23 cellular contexts compared by ENCODE assay signal in the genomic region with DNA sequence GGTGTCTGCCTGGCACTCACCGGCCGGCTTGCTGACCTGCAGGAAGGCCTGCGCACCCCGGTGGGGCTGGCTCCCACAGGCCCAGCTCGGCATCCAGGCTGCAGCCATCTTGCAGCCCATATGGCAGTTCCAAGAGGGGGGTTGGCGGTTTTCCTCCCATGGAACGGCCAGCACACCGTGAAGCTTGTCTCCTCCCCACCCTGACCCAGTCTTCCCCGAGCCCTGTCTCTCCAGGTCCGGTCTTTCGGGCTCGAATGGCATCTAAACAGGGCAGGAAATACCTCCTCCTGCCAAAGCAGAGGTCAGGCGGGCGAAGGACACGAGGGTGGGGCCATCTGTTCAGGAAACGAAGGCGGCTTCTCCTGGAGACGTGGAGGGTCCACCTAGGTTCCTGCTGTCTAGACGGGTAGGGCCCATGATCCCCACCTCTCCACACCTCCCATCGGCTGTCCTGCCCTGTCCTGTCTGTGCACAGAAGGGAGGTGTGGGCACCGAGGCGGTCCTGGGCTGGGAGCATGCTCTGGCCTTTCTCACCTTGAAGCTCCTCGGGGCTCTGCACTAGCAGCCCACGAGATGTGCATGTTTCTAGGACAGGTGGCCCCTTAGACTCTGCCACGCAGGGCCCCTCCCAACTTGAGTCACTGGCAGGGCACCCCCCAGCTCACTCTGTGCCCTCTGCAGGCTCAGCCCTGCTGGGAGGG.
A peak's percentile ranks its signal among the peaks of the same experiment; 100 is the strongest.
DNase-seq lines count a peak whose midpoint lies in the region; ATAC-seq, FAIRE-seq and TF ChIP-seq lines count a peak whose summit lies in the region.
"Had no signal": no experiment of that assay in that cellular context is flagged by ENCODE, and none has a peak within 500 bp of the region (broad histone marks: within the 10 kb centered on the region; RNA-seq: fewer than 3 reads in every experiment).

No MANE protein-coding gene starts in this region.

- no TSS peak for BruUV-seq in GM12878 (replicated peaks; lab: Mats Ljungman, UMichigan)

- CTCF ChIA-PET in SK-N-SH (lab: Yijun Ruan, JAX) = interaction anchor here (0.7 to 1.5 kb wide), 2 partner anchors 8 to 14 kb away, joined by 3 to 7 read pairs; no protein-coding TSS in a partner anchor
- CTCF ChIA-PET in GM12878 (lab: Yijun Ruan, JAX) = no interaction called here

- TF ChIP-seq POLR2A in GM12878 (IDR thresholded peaks at IDR 0.05; ENCODE audit: low read depth, low read length) = peak; percentile 20; the same call in 1 of the 2 replicates

- SMC1A ChIA-PET in GM12878 (lab: Charles Lee; ENCODE audit: uncharacterized antibody, unreplicated experiment) = no interaction called here

- ATAC-seq in SK-N-SH treated with all-trans-retinoic acid at 6 μM for 48 hours (peak; percentile 7), DND-41 (ENCODE audit: insufficient read depth, low read depth) (0 out of 3 replicates have a peak, but pooled peaks have one; percentile 9), GM12878 (peak; percentile 13; the same call in 2 of the 3 replicates)
- ATAC-seq: Panc1 had no signal

- H3K23ac ChIP-seq in neuronal stem cell (ENCODE audit: low read depth, low read length, poor library complexity) = peak overlapping the region; percentile 10

- H3K9ac ChIP-seq in SK-N-SH (no peak overlapping the region), DND-41 (ENCODE audit: low read depth, low read length) (no peak overlapping the region), GM12878 (ENCODE audit: control insufficient read depth, insufficient read depth, low read length) (no peak overlapping the region), neuronal stem cell (ENCODE audit: low read depth, low read length, poor library complexity) (peak overlapping the region; percentile 9)

- TF ChIP-seq RAD21 in SK-N-SH (IDR thresholded peaks at IDR 0.05; ENCODE audit: low read length) (no peak), GM12878 (IDR thresholded peaks at IDR 0.05; ENCODE audit: insufficient read depth, low read depth, low read length) (no peak)

- H3K27me3 ChIP-seq in SK-N-SH (ENCODE audit: insufficient read depth) (no peaks in the 10 kb centered on the region), DND-41 (ENCODE audit: insufficient read depth, low read length, poor library complexity) (no peaks in the 10 kb centered on the region), GM12878 (replicated peaks in 1 of 2; ENCODE audit: control insufficient read depth in 2 of 2, insufficient read depth in 2 of 2, low read length in 1 of 2) (no peaks in the 10 kb centered on the region), neuronal stem cell (ENCODE audit: control insufficient read depth in 3 of 3, insufficient read depth in 3 of 3, low read depth in 1 of 3, low read length in 3 of 3) (no peaks in the 10 kb centered on the region)
- H3K27me3 ChIP-seq: esophagus muscularis mucosa had no signal

- intact Hi-C loops in GM12878 (cut with micrococcal nuclease; ENCODE audit: unreplicated experiment) = no loop called here

- H3K9me3 ChIP-seq in SK-N-SH (no peaks in the 10 kb centered on the region), DND-41 (ENCODE audit: insufficient read depth, low read length, severe bottlenecking) (peaks cover 8% of the 10 kb centered on the region), GM12878 (replicated peaks; ENCODE audit: control insufficient read depth, insufficient read depth, low read length) (no peaks in the 10 kb centered on the region; the same call in 2 of the 3 replicates), neuronal stem cell (replicated peaks in 1 of 2; ENCODE audit: control insufficient read depth in 2 of 2, insufficient read depth in 1 of 2, low read depth in 1 of 2, low read length in 2 of 2) (peaks cover 0 to 8% of the 10 kb centered on the region in 2 donors)
- H3K9me3 ChIP-seq: esophagus muscularis mucosa, lower lobe of right lung, thoracic aorta had no signal

- FAIRE-seq in GM12878 (lab: Jason Lieb, UNC) = no peak
- FAIRE-seq: frontal cortex had no signal

- DNase-seq in SK-N-SH (no peak), DND-41 (no peak), GM12878 (ENCODE audit: low read depth, low spot score) (no peak), neuronal stem cell (ENCODE audit: low spot score) (no peak), iPS-NIHi11 (ENCODE audit: low spot score) (no peak), GM13976 (ENCODE audit: low spot score) (no peak)
- DNase-seq in effector CD8-positive, alpha-beta T cell (lab: John Stamatoyannopoulos, UW) = no peak
- DNase-seq: activated CD4-positive, CD25-positive, alpha-beta regulatory T cell; activated naive CD8-positive, alpha-beta T cell treated with anti-CD3 and anti-CD28 coated beads, Interleukin-2, amount 10 ng/mL, durations not matched to agents 7 days and 5 days; effector memory CD4-positive, alpha-beta T cell; GOT3; hippocampal formation; lower lobe of right lung; NCI-H1417; NCI-H2081 treated with DMSO at 0.1 percent for 48 hours; NCI-H82; T1000 had no signal

- no peak overlapping the region for H4K91ac ChIP-seq in neuronal stem cell (ENCODE audit: low read depth, low read length, poor library complexity)

- no peak overlapping the region for H4K8ac ChIP-seq in neuronal stem cell (ENCODE audit: low read depth, low read length)

- H3K4me2 ChIP-seq in SK-N-SH = no peak overlapping the region
- H3K4me2 ChIP-seq in DND-41 (ENCODE audit: insufficient read depth, low read length) = no peak overlapping the region
- H3K4me2 ChIP-seq in GM12878 (ENCODE audit: control insufficient read depth, insufficient read depth) = no peak overlapping the region
- no peak overlapping the region for H3K4me2 ChIP-seq in neuronal stem cell (ENCODE audit: insufficient read depth, low read length, poor library complexity, severe bottlenecking)

- no peaks in the 10 kb centered on the region for H3F3A ChIP-seq in SK-N-SH (replicated peaks; ENCODE audit: insufficient read depth)

- H3K4me3 ChIP-seq in SK-N-SH (ENCODE audit: low read depth in 2 of 2, low read length in 1 of 2) = no peak overlapping the region
- H3K4me3 ChIP-seq in DND-41 (ENCODE audit: low read depth in 1 of 2, low read length in 2 of 2) = no peak overlapping the region
- H3K4me3 ChIP-seq in GM12878 = no peak overlapping the region
- no peak overlapping the region for H3K4me3 ChIP-seq in neuronal stem cell (ENCODE audit: low read length in 2 of 2)
- H3K4me3 ChIP-seq: esophagus muscularis mucosa, lower lobe of right lung, thoracic aorta had no signal

- H4K20me1 ChIP-seq in SK-N-SH (ENCODE audit: insufficient read depth) (no peaks in the 10 kb centered on the region), DND-41 (ENCODE audit: insufficient read depth, low read length) (peaks cover 25% of the 10 kb centered on the region), GM12878 (ENCODE audit: control insufficient read depth, insufficient read depth) (no peaks in the 10 kb centered on the region; the same call in 1 of the 2 replicates)

- no peak overlapping the region for H2BK5ac ChIP-seq in neuronal stem cell (ENCODE audit: low read length)

- RAD21 ChIA-PET in GM12878 (lab: Charles Lee; ENCODE audit: unreplicated experiment) = no interaction called here

- H2AK5ac ChIP-seq in neuronal stem cell (ENCODE audit: low read depth, low read length) = no peak overlapping the region

- TF ChIP-seq CTCF in SK-N-SH (IDR thresholded peaks at IDR 0.05) (no peak), DND-41 (IDR thresholded peaks at IDR 0.05; ENCODE audit: borderline replicate concordance, extremely low read depth, low read length, poor library complexity, severe bottlenecking) (no peak), GM12878 (IDR thresholded peaks at IDR 0.05 in 2 of 3, conservative IDR thresholded peaks at IDR 0.05 in 1 of 3; ENCODE audit: control insufficient read depth in 2 of 3, extremely low read depth in 1 of 3, insufficient read depth in 1 of 3, low read depth in 3 of 3, low read length in 3 of 3) (no peak), GM13976 (IDR thresholded peaks at IDR 0.05; ENCODE audit: borderline replicate concordance, control extremely low read depth, extremely low read depth, insufficient read depth, missing control alignments) (no peak)

- H3K18ac ChIP-seq in neuronal stem cell (ENCODE audit: low read length) = peak overlapping the region; percentile 60

- no peaks in the 10 kb centered on the region for H3K9me2 ChIP-seq in SK-N-SH

- H3K79me2 ChIP-seq in SK-N-SH (ENCODE audit: insufficient read depth) (no peaks in the 10 kb centered on the region), DND-41 (ENCODE audit: insufficient read depth, low read length) (no peaks in the 10 kb centered on the region), GM12878 (ENCODE audit: control insufficient read depth, insufficient read depth, low read length) (no peaks in the 10 kb centered on the region)

- H2AFZ ChIP-seq in SK-N-SH (ENCODE audit: low read depth) (no peak overlapping the region), DND-41 (ENCODE audit: low read depth, low read length) (no peak overlapping the region), GM12878 (ENCODE audit: control insufficient read depth, low read depth, low read length) (no peak overlapping the region), neuronal stem cell (ENCODE audit: low read length) (no peak overlapping the region)

- H3K79me1 ChIP-seq in neuronal stem cell (ENCODE audit: low read depth, low read length) = peaks cover 3% of the 10 kb centered on the region

- H3K27ac ChIP-seq in SK-N-SH (ENCODE audit: low read depth in 2 of 2, low read length in 1 of 2) = no peak overlapping the region
- no peak overlapping the region for H3K27ac ChIP-seq in DND-41 (ENCODE audit: low read length)
- no peak overlapping the region for H3K27ac ChIP-seq in GM12878 (ENCODE audit: control insufficient read depth, insufficient read depth)
- no peak overlapping the region for H3K27ac ChIP-seq in neuronal stem cell (replicated peaks; ENCODE audit: low read length)
- H3K27ac ChIP-seq: 22Rv1, esophagus muscularis mucosa, lower lobe of right lung, thoracic aorta had no signal

- TF ChIP-seq EP300 in SK-N-SH (IDR thresholded peaks at IDR 0.05; ENCODE audit: borderline replicate concordance in 1 of 2, low read depth in 1 of 2, low read length in 1 of 2) (no peak), GM12878 (IDR thresholded peaks at IDR 0.05; ENCODE audit: borderline replicate concordance in 1 of 2, control insufficient read depth in 1 of 2, low read depth in 2 of 2, low read length in 2 of 2) (no peak)

- H3K14ac ChIP-seq in neuronal stem cell (ENCODE audit: low read length) = peak overlapping the region; percentile 67

- H2BK15ac ChIP-seq in neuronal stem cell (ENCODE audit: low read length) = no peak overlapping the region

- H2BK120ac ChIP-seq in neuronal stem cell (ENCODE audit: low read depth, low read length) = no peak overlapping the region

- peaks cover 3 to 30% of the 10 kb centered on the region in 2 experiments for H3K36me3 ChIP-seq in SK-N-SH (replicated peaks in 1 of 2; ENCODE audit: control insufficient read depth in 1 of 2, insufficient read depth in 2 of 2, low read length in 1 of 2)
- H3K36me3 ChIP-seq in DND-41 (ENCODE audit: insufficient read depth, low read length) = peaks cover 29% of the 10 kb centered on the region
- peaks cover 0 to 6% of the 10 kb centered on the region in 2 experiments; a peak in 2 of 4 replicates for H3K36me3 ChIP-seq in GM12878 (ENCODE audit: control insufficient read depth in 2 of 2, insufficient read depth in 2 of 2, low read length in 1 of 2)
- H3K36me3 ChIP-seq in neuronal stem cell (replicated peaks in 1 of 2; ENCODE audit: control insufficient read depth in 2 of 2, insufficient read depth in 2 of 2, low read length in 2 of 2) = peaks cover 15 to 29% of the 10 kb centered on the region in 2 donors

- in situ Hi-C loops in GM12878 (cut with MboI) = no loop called here
- in situ Hi-C loops in GM13976 (cut with MboI; ENCODE audit: low sequenced_read_pairs, unreplicated experiment) = no loop called here

- H3K4me1 ChIP-seq in SK-N-SH (ENCODE audit: control insufficient read depth in 1 of 2, insufficient read depth in 2 of 2, low read depth in 1 of 2, low read length in 1 of 2) = no peaks in the 10 kb centered on the region
- H3K4me1 ChIP-seq in DND-41 (ENCODE audit: insufficient read depth, low read length) = no peaks in the 10 kb centered on the region
- H3K4me1 ChIP-seq in GM12878 (ENCODE audit: control insufficient read depth, insufficient read depth, low read length) = no peaks in the 10 kb centered on the region
- peaks cover 0 to 6% of the 10 kb centered on the region in 2 donors for H3K4me1 ChIP-seq in neuronal stem cell (ENCODE audit: control insufficient read depth in 2 of 2, insufficient read depth in 1 of 2, low read depth in 1 of 2, low read length in 2 of 2)

- POLR2A ChIA-PET in SK-N-SH (lab: Yijun Ruan, JAX) (no interaction called here), GM12878 (lab: Charles Lee) (no interaction called here)

- no peak overlapping the region for H3K4ac ChIP-seq in neuronal stem cell (ENCODE audit: low read length)

- no peak overlapping the region for H2BK12ac ChIP-seq in neuronal stem cell (ENCODE audit: low read length)

- WGBS in SK-N-SH (ENCODE audit: low lambda C conversion rate) = 97% methylated on average over 25 of the region's 25 CpGs
- WGBS in GM12878 (ENCODE audit: insufficient coverage, insufficient replicate concordance, low lambda C conversion rate, missing lambda C conversion rate) = 95% methylated on average over 24 of the region's 25 CpGs
- WGBS in neuronal stem cell (ENCODE audit: extremely low coverage in 2 of 2, insufficient read length in 2 of 2, insufficient replicate concordance in 1 of 2), 2 donors = no CpG with 5 or more reads among the region's 25 CpGs
